18 cellular contexts compared by ENCODE assay signal in genomic region chr5:78541058-78541624, GRCh38.
A peak's percentile ranks its signal among the peaks of the same experiment; 100 is the strongest.
DNase-seq lines count a peak whose midpoint lies in the region; TF ChIP-seq lines count a peak whose summit lies in the region.
"Had no signal": no experiment of that assay in that cellular context is flagged by ENCODE, and none has a peak within 500 bp of the region (broad histone marks: within the 10 kb centered on the region; RNA-seq: fewer than 3 reads in every experiment).

No MANE protein-coding gene starts in this region.

- H3K27ac ChIP-seq in caudate nucleus (ENCODE audit: low read depth, low read length) (peak overlapping the region; percentile 65), mesodermal cell (ENCODE audit: low read depth, low read length, severe bottlenecking) (peak overlapping the region; percentile 60), suprapubic skin (peak overlapping the region; percentile 77), WERI-Rb-1 (no peak overlapping the region)

- TF ChIP-seq POLR2A in suprapubic skin (IDR thresholded peaks at IDR 0.05), result no peak

- DNase-seq in MV-4-11 (lab: John Stamatoyannopoulos, UW) (peak; percentile 61), caudate nucleus (lab: John Stamatoyannopoulos, UW) (peak in 2 of 61 donors; percentile 13 to 27), suprapubic skin (ENCODE audit: low spot score in 2 of 2) (no peak), OCI-M2 (lab: John Stamatoyannopoulos, UW; ENCODE audit: unreplicated experiment) (no peak), WERI-Rb-1 (no peak), Calu3 (no peak), kidney glomerular epithelial cell (lab: John Stamatoyannopoulos, UW) (no peak)
- DNase-seq: activated CD4-positive, alpha-beta T cell treated with anti-CD3 and anti-CD28 coated beads for 1 hour; activated CD8-positive, alpha-beta memory T cell treated with anti-CD3 and anti-CD28 coated beads, Interleukin-2, amount 50 U/mL, for 48 hours; CD4-positive, CD25-positive, alpha-beta regulatory T cell; NCI-H2029; NCI-H526 treated with DMSO at 0.1 percent for 48 hours; pancreas; T-cell; upper lobe of left lung had no signal

- H3K4me3 ChIP-seq in mesodermal cell (ENCODE audit: extremely low read depth, insufficient read depth, low read length, poor library complexity, severe bottlenecking) (no peak overlapping the region), suprapubic skin (no peak overlapping the region), WERI-Rb-1 (ENCODE audit: low read depth, low read length) (no peak overlapping the region)
- H3K4me3 ChIP-seq: lung, pancreas, upper lobe of left lung had no signal

- H3K27me3 ChIP-seq in suprapubic skin, result no peaks in the 10 kb centered on the region
- H3K27me3 ChIP-seq in WERI-Rb-1 (ENCODE audit: insufficient read depth, low read depth, severe bottlenecking), result no peaks in the 10 kb centered on the region
- H3K27me3 ChIP-seq: pancreas, upper lobe of left lung had no signal

- TF ChIP-seq CTCF in suprapubic skin (IDR thresholded peaks at IDR 0.05), result no peak
- no peak for TF ChIP-seq CTCF in WERI-Rb-1 (IDR thresholded peaks at IDR 0.05; ENCODE audit: low read depth, low read length)
- no peak for TF ChIP-seq CTCF in Calu3 (IDR thresholded peaks at IDR 0.05; ENCODE audit: unreplicated experiment)

- H3K4me1 ChIP-seq in mesodermal cell (ENCODE audit: control insufficient read depth, insufficient read depth, low read length, poor library complexity, severe bottlenecking), result peaks cover 12% of the 10 kb centered on the region
- H3K4me1 ChIP-seq in suprapubic skin, result peaks cover 40% of the 10 kb centered on the region
- H3K4me1 ChIP-seq: pancreas had no signal

- CTCF ChIA-PET in Calu3 (lab: Charles Lee), result no interaction called here

- peaks cover 13% of the 10 kb centered on the region for H3K4me1 Mint-ChIP-seq in Calu3 (ENCODE audit: low read depth, unreplicated experiment)
- H3K4me1 Mint-ChIP-seq: CD4-positive, CD25-positive, alpha-beta regulatory T cell; T-cell had no signal

- no peaks in the 10 kb centered on the region for H3K9me3 Mint-ChIP-seq in Calu3 (ENCODE audit: low read depth, unreplicated experiment)
- H3K9me3 Mint-ChIP-seq: activated naive CD4-positive, alpha-beta T cell treated with anti-CD3 and anti-CD28 coated beads, Interleukin-2, amount 50 U/mL, for 72 hours; CD4-positive, CD25-positive, alpha-beta regulatory T cell; T-cell had no signal

- no peaks in the 10 kb centered on the region for H3K27me3 Mint-ChIP-seq in Calu3 (ENCODE audit: unreplicated experiment)

- no peak overlapping the region for H3K4me3 Mint-ChIP-seq in Calu3 (ENCODE audit: low read depth, unreplicated experiment)
- H3K4me3 Mint-ChIP-seq: CD4-positive, CD25-positive, alpha-beta regulatory T cell; T-cell had no signal

- intact Hi-C loops in Calu3 (cut with micrococcal nuclease; ENCODE audit: unreplicated experiment), result no loop called here

- H3K9me3 ChIP-seq in mesodermal cell (ENCODE audit: control insufficient read depth, low read length) (no peaks in the 10 kb centered on the region), suprapubic skin (no peaks in the 10 kb centered on the region), WERI-Rb-1 (ENCODE audit: severe bottlenecking) (no peaks in the 10 kb centered on the region)
- H3K9me3 ChIP-seq: pancreas, upper lobe of left lung had no signal

- peaks cover 8% of the 10 kb centered on the region for H3K36me3 Mint-ChIP-seq in Calu3 (ENCODE audit: insufficient read depth, unreplicated experiment)
- H3K36me3 Mint-ChIP-seq: activated naive CD4-positive, alpha-beta T cell treated with anti-CD3 and anti-CD28 coated beads, Interleukin-2, amount 50 U/mL, for 72 hours; CD4-positive, CD25-positive, alpha-beta regulatory T cell; T-cell had no signal

- 89 to 90% methylated on average over 6 to 7 of the region's 10 CpGs for WGBS in mesodermal cell (ENCODE audit: insufficient coverage in 2 of 2), 2 experiments
- WGBS in suprapubic skin, result 83% methylated on average over 10 of the region's 10 CpGs

- H3K27ac Mint-ChIP-seq in Calu3 (ENCODE audit: unreplicated experiment), result no peak overlapping the region
- H3K27ac Mint-ChIP-seq: activated naive CD4-positive, alpha-beta T cell treated with anti-CD3 and anti-CD28 coated beads, Interleukin-2, amount 50 U/mL, for 72 hours; CD4-positive, CD25-positive, alpha-beta regulatory T cell; T-cell had no signal

- TF ChIP-seq EP300 in suprapubic skin (IDR thresholded peaks at IDR 0.05), result no peak

- H3K36me3 ChIP-seq in mesodermal cell (ENCODE audit: control insufficient read depth, insufficient read depth, low read length) (no peaks in the 10 kb centered on the region), suprapubic skin (no peaks in the 10 kb centered on the region), WERI-Rb-1 (no peaks in the 10 kb centered on the region; the same call in 1 of the 2 replicates)
- H3K36me3 ChIP-seq: pancreas, upper lobe of left lung had no signal

- no TSS peak for BruUV-seq in Calu3 (replicated peaks; lab: Mats Ljungman, UMichigan)
